Comparison of ENCODE assay signal across 1 cellular context in genomic region chr12:118017926-118018325, GRCh38.
TF ChIP-seq lines count a peak whose summit lies in the region.

No MANE protein-coding gene starts in this region.

TF ChIP-seq in HCT116, 20 proteins besides CTCF, POLR2A, EP300 and RAD21 (continued from another document):
- no peak for TF ChIP-seq ZBTB33 (IDR thresholded peaks at IDR 0.05; ENCODE audit: extremely low read depth, insufficient replicate concordance, low read length)
- no peak for TF ChIP-seq POLR2AphosphoS5 (IDR thresholded peaks at IDR 0.05; ENCODE audit: low read depth, low read length)
